27 cellular contexts compared by ENCODE assay signal in the genomic region with DNA sequence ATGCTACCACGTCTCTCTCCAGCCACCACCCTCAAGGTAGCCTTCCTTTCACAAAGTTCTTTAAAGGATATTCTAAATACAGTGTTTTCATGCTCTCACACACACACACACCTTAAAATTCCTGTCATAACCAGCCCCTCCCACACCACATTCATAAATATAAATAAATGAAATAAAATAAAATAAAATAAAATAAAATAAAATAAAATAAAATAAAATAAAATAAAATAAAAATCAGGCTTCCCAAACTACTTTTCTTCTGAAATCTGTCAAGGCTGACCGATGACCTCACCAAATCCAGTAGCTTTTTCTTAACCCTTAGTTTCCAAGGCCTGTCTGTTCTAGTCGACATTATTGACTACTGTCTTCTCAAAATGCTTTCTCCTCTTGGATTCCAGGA.
"Had no signal": no experiment of that assay in that cellular context is flagged by ENCODE, and none has a peak within 500 bp of the region (broad histone marks: within the 10 kb centered on the region; RNA-seq: fewer than 3 reads in every experiment).

No MANE protein-coding gene starts in this region.

- H3K4me1 ChIP-seq: heart left ventricle, left lung, lower lobe of right lung, sigmoid colon, spleen, suprapubic skin, transverse colon, upper lobe of right lung had no signal

- H3K9me3 ChIP-seq: heart left ventricle, left lung, lower lobe of right lung, ovary, sigmoid colon, spleen, suprapubic skin, thoracic aorta, transverse colon, upper lobe of right lung had no signal

- H3K9me3 Mint-ChIP-seq: natural killer cell; stimulated activated effector memory CD8-positive, alpha-beta T cell treated with anti-CD3 and anti-CD28 coated beads, Interleukin-12 subunit alpha, Interleukin-12 subunit beta, amount 100 ng/mL, for 72 hours; stimulated activated naive CD8-positive, alpha-beta T cell treated with anti-CD3 and anti-CD28 coated beads, Interleukin-15, Interleukin-2, amounts not matched to agents 100 ng/mL and 50 ng/mL, for 24 hours had no signal

- H3K36me3 Mint-ChIP-seq: immature natural killer cell; naive B cell; natural killer cell; stimulated activated effector memory CD8-positive, alpha-beta T cell treated with anti-CD3 and anti-CD28 coated beads, Interleukin-12 subunit alpha, Interleukin-12 subunit beta, amount 100 ng/mL, for 72 hours had no signal

- H3K4me3 Mint-ChIP-seq: immature natural killer cell; naive B cell; natural killer cell; stimulated activated effector memory CD8-positive, alpha-beta T cell treated with anti-CD3 and anti-CD28 coated beads, Interleukin-12 subunit alpha, Interleukin-12 subunit beta, amount 100 ng/mL, for 72 hours; stimulated activated naive CD8-positive, alpha-beta T cell treated with anti-CD3 and anti-CD28 coated beads, Interleukin-15, Interleukin-2, amounts not matched to agents 100 ng/mL and 50 ng/mL, for 24 hours had no signal

- ATAC-seq: heart left ventricle; left colon; left lung; lower lobe of right lung; natural killer cell; right cardiac atrium; stimulated activated effector memory CD8-positive, alpha-beta T cell treated with anti-CD3 and anti-CD28 coated beads, Interleukin-12 subunit alpha, Interleukin-12 subunit beta, amount 100 ng/mL, for 72 hours; upper lobe of right lung had no signal

- H3K27ac Mint-ChIP-seq: immature natural killer cell; natural killer cell; progenitor cell of endocrine pancreas; stimulated activated effector memory CD8-positive, alpha-beta T cell treated with anti-CD3 and anti-CD28 coated beads, Interleukin-12 subunit alpha, Interleukin-12 subunit beta, amount 100 ng/mL, for 72 hours; stimulated activated naive CD8-positive, alpha-beta T cell treated with anti-CD3 and anti-CD28 coated beads, Interleukin-15, Interleukin-2, amounts not matched to agents 100 ng/mL and 50 ng/mL, for 24 hours had no signal

- DNase-seq: heart left ventricle; hypothalamus; immature natural killer cell; kidney; left colon; left lung; lower lobe of right lung; mammary epithelial cell; mesenchymal stem cell; naive B cell; natural killer cell; ovary; retina; right cardiac atrium; sigmoid colon; small intestine; spleen; stimulated activated CD4-positive, alpha-beta T cell treated with anti-CD3 and anti-CD28 coated beads, Interleukin-4, amount 100 ng/mL, for 24 hours; stimulated activated naive CD4-positive, alpha-beta T cell; transverse colon; upper lobe of right lung had no signal

- FAIRE-seq: kidney, small intestine, urothelium cell line had no signal

- H3K27me3 Mint-ChIP-seq: stimulated activated naive CD8-positive, alpha-beta T cell treated with anti-CD3 and anti-CD28 coated beads, Interleukin-15, Interleukin-2, amounts not matched to agents 100 ng/mL and 50 ng/mL, for 24 hours had no signal

- H3K36me3 ChIP-seq: heart left ventricle, left lung, lower lobe of right lung, ovary, sigmoid colon, spleen, suprapubic skin, thoracic aorta, transverse colon, upper lobe of right lung had no signal

- H3K27ac ChIP-seq: heart left ventricle, left lung, lower lobe of right lung, ovary, sigmoid colon, spleen, suprapubic skin, thoracic aorta, transverse colon, upper lobe of right lung had no signal

- H3K27me3 ChIP-seq: heart left ventricle, left lung, ovary, sigmoid colon, spleen, suprapubic skin, transverse colon, upper lobe of right lung had no signal

- H3K4me3 ChIP-seq: heart left ventricle, left lung, lower lobe of right lung, ovary, sigmoid colon, spleen, suprapubic skin, thoracic aorta, transverse colon, upper lobe of right lung had no signal

- H3K4me1 Mint-ChIP-seq: immature natural killer cell; naive B cell; natural killer cell; stimulated activated effector memory CD8-positive, alpha-beta T cell treated with anti-CD3 and anti-CD28 coated beads, Interleukin-12 subunit alpha, Interleukin-12 subunit beta, amount 100 ng/mL, for 72 hours had no signal
